In the genomic region with DNA sequence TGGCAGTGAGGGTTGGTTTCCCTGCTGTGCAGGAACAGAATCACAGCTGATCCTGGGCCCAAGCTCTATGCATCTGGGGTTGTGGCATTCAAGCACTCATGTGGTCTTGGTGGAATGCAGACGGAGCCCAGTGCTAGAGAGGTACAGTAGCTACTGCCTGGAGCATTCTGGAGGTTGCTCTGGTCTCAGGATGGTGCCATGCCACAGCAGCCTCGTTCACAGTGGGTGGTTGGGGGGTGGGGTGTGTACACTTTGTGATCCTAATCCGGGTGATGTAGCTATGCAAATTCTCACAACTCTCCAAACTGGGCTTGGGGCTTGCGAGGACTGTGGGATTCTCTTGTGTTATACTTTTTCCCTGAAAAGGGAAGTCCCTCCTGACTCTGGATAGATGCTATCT, we compare ENCODE assay signal across 1 cellular context.
TF ChIP-seq lines count a peak whose summit lies in the region.

No MANE protein-coding gene starts in this region.

TF ChIP-seq in K562, 482 proteins besides CTCF, POLR2A, EP300 and RAD21:
- TF ChIP-seq, protein P1, sequence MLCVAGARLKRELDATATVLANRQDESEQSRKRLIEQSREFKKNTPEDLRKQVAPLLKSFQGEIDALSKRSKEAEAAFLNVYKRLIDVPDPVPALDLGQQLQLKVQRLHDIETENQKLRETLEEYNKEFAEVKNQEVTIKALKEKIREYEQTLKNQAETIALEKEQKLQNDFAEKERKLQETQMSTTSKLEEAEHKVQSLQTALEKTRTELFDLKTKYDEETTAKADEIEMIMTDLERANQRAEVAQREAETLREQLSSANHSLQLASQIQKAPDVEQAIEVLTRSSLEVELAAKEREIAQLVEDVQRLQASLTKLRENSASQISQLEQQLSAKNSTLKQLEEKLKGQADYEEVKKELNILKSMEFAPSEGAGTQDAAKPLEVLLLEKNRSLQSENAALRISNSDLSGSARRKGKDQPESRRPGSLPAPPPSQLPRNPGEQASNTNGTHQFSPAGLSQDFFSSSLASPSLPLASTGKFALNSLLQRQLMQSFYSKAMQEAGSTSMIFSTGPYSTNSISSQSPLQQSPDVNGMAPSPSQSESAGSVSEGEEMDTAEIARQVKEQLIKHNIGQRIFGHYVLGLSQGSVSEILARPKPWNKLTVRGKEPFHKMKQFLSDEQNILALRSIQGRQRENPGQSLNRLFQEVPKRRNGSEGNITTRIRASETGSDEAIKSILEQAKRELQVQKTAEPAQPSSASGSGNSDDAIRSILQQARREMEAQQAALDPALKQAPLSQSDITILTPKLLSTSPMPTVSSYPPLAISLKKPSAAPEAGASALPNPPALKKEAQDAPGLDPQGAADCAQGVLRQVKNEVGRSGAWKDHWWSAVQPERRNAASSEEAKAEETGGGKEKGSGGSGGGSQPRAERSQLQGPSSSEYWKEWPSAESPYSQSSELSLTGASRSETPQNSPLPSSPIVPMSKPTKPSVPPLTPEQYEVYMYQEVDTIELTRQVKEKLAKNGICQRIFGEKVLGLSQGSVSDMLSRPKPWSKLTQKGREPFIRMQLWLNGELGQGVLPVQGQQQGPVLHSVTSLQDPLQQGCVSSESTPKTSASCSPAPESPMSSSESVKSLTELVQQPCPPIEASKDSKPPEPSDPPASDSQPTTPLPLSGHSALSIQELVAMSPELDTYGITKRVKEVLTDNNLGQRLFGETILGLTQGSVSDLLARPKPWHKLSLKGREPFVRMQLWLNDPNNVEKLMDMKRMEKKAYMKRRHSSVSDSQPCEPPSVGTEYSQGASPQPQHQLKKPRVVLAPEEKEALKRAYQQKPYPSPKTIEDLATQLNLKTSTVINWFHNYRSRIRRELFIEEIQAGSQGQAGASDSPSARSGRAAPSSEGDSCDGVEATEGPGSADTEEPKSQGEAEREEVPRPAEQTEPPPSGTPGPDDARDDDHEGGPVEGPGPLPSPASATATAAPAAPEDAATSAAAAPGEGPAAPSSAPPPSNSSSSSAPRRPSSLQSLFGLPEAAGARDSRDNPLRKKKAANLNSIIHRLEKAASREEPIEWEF (CRISPR knock-in tag; IDR thresholded peaks at IDR 0.05), result no peak
- no peak for TF ChIP-seq STAT5A (IDR thresholded peaks at IDR 0.05; ENCODE audit: borderline replicate concordance, low read length)
- TF ChIP-seq, protein P2, sequence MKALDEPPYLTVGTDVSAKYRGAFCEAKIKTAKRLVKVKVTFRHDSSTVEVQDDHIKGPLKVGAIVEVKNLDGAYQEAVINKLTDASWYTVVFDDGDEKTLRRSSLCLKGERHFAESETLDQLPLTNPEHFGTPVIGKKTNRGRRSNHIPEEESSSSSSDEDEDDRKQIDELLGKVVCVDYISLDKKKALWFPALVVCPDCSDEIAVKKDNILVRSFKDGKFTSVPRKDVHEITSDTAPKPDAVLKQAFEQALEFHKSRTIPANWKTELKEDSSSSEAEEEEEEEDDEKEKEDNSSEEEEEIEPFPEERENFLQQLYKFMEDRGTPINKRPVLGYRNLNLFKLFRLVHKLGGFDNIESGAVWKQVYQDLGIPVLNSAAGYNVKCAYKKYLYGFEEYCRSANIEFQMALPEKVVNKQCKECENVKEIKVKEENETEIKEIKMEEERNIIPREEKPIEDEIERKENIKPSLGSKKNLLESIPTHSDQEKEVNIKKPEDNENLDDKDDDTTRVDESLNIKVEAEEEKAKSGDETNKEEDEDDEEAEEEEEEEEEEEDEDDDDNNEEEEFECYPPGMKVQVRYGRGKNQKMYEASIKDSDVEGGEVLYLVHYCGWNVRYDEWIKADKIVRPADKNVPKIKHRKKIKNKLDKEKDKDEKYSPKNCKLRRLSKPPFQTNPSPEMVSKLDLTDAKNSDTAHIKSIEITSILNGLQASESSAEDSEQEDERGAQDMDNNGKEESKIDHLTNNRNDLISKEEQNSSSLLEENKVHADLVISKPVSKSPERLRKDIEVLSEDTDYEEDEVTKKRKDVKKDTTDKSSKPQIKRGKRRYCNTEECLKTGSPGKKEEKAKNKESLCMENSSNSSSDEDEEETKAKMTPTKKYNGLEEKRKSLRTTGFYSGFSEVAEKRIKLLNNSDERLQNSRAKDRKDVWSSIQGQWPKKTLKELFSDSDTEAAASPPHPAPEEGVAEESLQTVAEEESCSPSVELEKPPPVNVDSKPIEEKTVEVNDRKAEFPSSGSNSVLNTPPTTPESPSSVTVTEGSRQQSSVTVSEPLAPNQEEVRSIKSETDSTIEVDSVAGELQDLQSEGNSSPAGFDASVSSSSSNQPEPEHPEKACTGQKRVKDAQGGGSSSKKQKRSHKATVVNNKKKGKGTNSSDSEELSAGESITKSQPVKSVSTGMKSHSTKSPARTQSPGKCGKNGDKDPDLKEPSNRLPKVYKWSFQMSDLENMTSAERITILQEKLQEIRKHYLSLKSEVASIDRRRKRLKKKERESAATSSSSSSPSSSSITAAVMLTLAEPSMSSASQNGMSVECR (CRISPR knock-in tag; IDR thresholded peaks at IDR 0.05), result no peak
- TF ChIP-seq, protein P3, sequence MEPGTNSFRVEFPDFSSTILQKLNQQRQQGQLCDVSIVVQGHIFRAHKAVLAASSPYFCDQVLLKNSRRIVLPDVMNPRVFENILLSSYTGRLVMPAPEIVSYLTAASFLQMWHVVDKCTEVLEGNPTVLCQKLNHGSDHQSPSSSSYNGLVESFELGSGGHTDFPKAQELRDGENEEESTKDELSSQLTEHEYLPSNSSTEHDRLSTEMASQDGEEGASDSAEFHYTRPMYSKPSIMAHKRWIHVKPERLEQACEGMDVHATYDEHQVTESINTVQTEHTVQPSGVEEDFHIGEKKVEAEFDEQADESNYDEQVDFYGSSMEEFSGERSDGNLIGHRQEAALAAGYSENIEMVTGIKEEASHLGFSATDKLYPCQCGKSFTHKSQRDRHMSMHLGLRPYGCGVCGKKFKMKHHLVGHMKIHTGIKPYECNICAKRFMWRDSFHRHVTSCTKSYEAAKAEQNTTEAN (CRISPR knock-in tag; IDR thresholded peaks at IDR 0.05), result no peak
- TF ChIP-seq SPI1 (IDR thresholded peaks at IDR 0.05; ENCODE audit: borderline replicate concordance, low read depth, low read length), result 0 out of 2 replicates have a peak, but pooled peaks have one; percentile 1
- no peak for TF ChIP-seq SNIP1 (IDR thresholded peaks at IDR 0.05; ENCODE audit: low read depth)
